ENCODE assay signal across 11 cellular contexts in the genomic region with DNA sequence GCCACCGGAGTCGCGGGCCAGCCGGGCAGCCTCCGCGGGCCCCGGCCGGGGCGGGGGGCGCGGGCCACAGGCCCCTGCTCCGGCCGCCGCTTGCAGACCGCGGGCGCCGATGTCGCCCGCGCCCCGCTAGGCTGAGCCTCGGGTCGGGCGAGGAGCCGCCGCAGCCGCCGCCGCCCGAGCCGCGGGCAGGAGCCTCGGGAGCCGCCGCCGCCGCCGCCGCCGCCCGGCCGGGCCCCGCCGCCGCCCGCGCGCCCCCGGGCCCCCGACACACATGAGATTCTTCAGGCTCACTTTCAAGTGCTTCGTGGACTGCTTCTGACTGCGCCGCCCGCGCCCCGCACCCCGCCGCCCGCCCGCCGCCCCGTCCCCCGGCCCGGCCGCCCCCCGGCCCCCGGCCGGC. TPM values are rescaled to one million over a fixed set of nuclear protein-coding genes. Genes with fewer than 3 reads are reported as not detected.
DNase-seq lines count a peak whose midpoint lies in the region; ATAC-seq and TF ChIP-seq lines count a peak whose summit lies in the region.
"Had no signal": no experiment of that assay in that cellular context is flagged by ENCODE, and none has a peak within 500 bp of the region (broad histone marks: within the 10 kb centered on the region; RNA-seq: fewer than 3 reads in every experiment).

No MANE protein-coding gene starts in this region.

- no peaks in the 10 kb centered on the region for H3K4me1 Mint-ChIP-seq in MCF 10A (ENCODE audit: insufficient read depth, unreplicated experiment)
- H3K4me1 Mint-ChIP-seq in CD8-positive, alpha-beta memory T cell, result no peaks in the 10 kb centered on the region

- H3K27me3 Mint-ChIP-seq in MCF 10A (ENCODE audit: insufficient read depth, unreplicated experiment), result no peaks in the 10 kb centered on the region
- H3K27me3 Mint-ChIP-seq in CD8-positive, alpha-beta memory T cell, result peaks cover 5% of the 10 kb centered on the region in 2 donors

- H3K79me2 ChIP-seq in mammary epithelial cell (ENCODE audit: insufficient read depth, low read length) (peaks cover 34% of the 10 kb centered on the region), PC-3 (ENCODE audit: low read length) (peaks cover 13% of the 10 kb centered on the region)

- H3K27me3 ChIP-seq in mammary epithelial cell (ENCODE audit: insufficient read depth, low read length) (no peaks in the 10 kb centered on the region), PC-3 (ENCODE audit: low read length) (no peaks in the 10 kb centered on the region), esophagus muscularis mucosa (no peaks in the 10 kb centered on the region), suprapubic skin (no peaks in the 10 kb centered on the region)
- H3K27me3 ChIP-seq in CD8-positive, alpha-beta memory T cell (ENCODE audit: insufficient read depth, low read length, poor library complexity, severe bottlenecking), result no peaks in the 10 kb centered on the region

- POLR2A ChIA-PET in MCF 10A (lab: Yijun Ruan, JAX), result interaction anchor here (1.0 kb wide), 1 partner anchor 36 kb away, joined by 4 read pairs; the partner anchor contains the start of gene BCAP31
- POLR2A ChIA-PET in PC-3 (lab: Charles Lee; ENCODE audit: unreplicated experiment), result interaction anchor here (0.6 kb wide), 1 partner anchor 41 kb away, joined by 9 read pairs; the partner anchor contains the start of gene DUSP9
- POLR2A ChIA-PET in CD8-positive, alpha-beta memory T cell (lab: Charles Lee), result no interaction called here

- peak overlapping the region; percentile 70 for H3K4me3 Mint-ChIP-seq in MCF 10A (ENCODE audit: unreplicated experiment)
- H3K4me3 Mint-ChIP-seq in CD8-positive, alpha-beta memory T cell, result no peak overlapping the region

- no peaks in the 10 kb centered on the region for H3K9me3 Mint-ChIP-seq in MCF 10A (ENCODE audit: unreplicated experiment)
- no peaks in the 10 kb centered on the region for H3K9me3 Mint-ChIP-seq in CD8-positive, alpha-beta memory T cell
- H3K9me3 Mint-ChIP-seq: stimulated activated naive CD8-positive, alpha-beta T cell treated with anti-CD3 and anti-CD28 coated beads, Interleukin-15, Interleukin-2, amounts not matched to agents 100 ng/mL and 50 ng/mL, for 24 hours had no signal

- TF ChIP-seq CTCF in MCF 10A (IDR thresholded peaks at IDR 0.05; ENCODE audit: unreplicated experiment) (no peak), mammary epithelial cell (conservative IDR thresholded peaks at IDR 0.05 in 1 of 2, IDR thresholded peaks at IDR 0.05 in 1 of 2; ENCODE audit: extremely low read depth in 1 of 2, insufficient read depth in 1 of 2, low read depth in 1 of 2, low read length in 2 of 2) (no peak), PC-3 (conservative IDR thresholded peaks at IDR 0.05; ENCODE audit: low read depth, low read length) (no peak), esophagus muscularis mucosa (IDR thresholded peaks at IDR 0.05) (no peak), suprapubic skin (IDR thresholded peaks at IDR 0.05) (no peak), GM10266 (IDR thresholded peaks at IDR 0.05; ENCODE audit: control insufficient read depth, insufficient read depth, low read depth, missing control alignments) (no peak)

- TF ChIP-seq POLR2A in esophagus muscularis mucosa (IDR thresholded peaks at IDR 0.05; ENCODE audit: low read depth) (no peak), suprapubic skin (IDR thresholded peaks at IDR 0.05) (no peak)

- H3K4me3 ChIP-seq in mammary epithelial cell (replicated peaks in 1 of 3; ENCODE audit: insufficient read depth in 1 of 3, low read depth in 2 of 3, low read length in 3 of 3) (peak overlapping the region in 1 of 3 experiments; percentile 4), PC-3 (ENCODE audit: low read length) (no peak overlapping the region), esophagus muscularis mucosa (peak overlapping the region in 3 of 4 donors; percentile 45 to 68 (median 61)), suprapubic skin (peak overlapping the region; percentile 40)
- no peak overlapping the region for H3K4me3 ChIP-seq in CD8-positive, alpha-beta memory T cell (ENCODE audit: low read length)

- no peaks in the 10 kb centered on the region for H3K36me3 ChIP-seq in mammary epithelial cell (ENCODE audit: insufficient read depth, low read length)
- H3K36me3 ChIP-seq in PC-3 (ENCODE audit: low read depth, low read length), result no peaks in the 10 kb centered on the region
- H3K36me3 ChIP-seq in esophagus muscularis mucosa, result peaks cover 0 to 6% (median 1%) of the 10 kb centered on the region in 4 donors
- H3K36me3 ChIP-seq in suprapubic skin, result no peaks in the 10 kb centered on the region
- H3K36me3 ChIP-seq in CD8-positive, alpha-beta memory T cell (ENCODE audit: insufficient read depth, low read length), result no peaks in the 10 kb centered on the region

- no peak for TF ChIP-seq EP300 in esophagus muscularis mucosa (IDR thresholded peaks at IDR 0.05)
- no peak for TF ChIP-seq EP300 in suprapubic skin (IDR thresholded peaks at IDR 0.05)

- H3K36me3 Mint-ChIP-seq in MCF 10A (ENCODE audit: insufficient read depth, unreplicated experiment), result peaks cover 6% of the 10 kb centered on the region
- no peaks in the 10 kb centered on the region for H3K36me3 Mint-ChIP-seq in CD8-positive, alpha-beta memory T cell

- BruUV-seq in MCF 10A (replicated peaks; lab: Mats Ljungman, UMichigan) (no TSS peak), mammary epithelial cell (replicated peaks; lab: Mats Ljungman, UMichigan) (no TSS peak), PC-3 (replicated peaks; lab: Mats Ljungman, UMichigan) (no TSS peak)

- H3K4me2 ChIP-seq in mammary epithelial cell (ENCODE audit: insufficient read depth, low read depth, low read length) (no peak overlapping the region), PC-3 (ENCODE audit: low read length) (no peak overlapping the region)

- H3K9ac ChIP-seq in mammary epithelial cell (ENCODE audit: insufficient read depth, low read length), result no peak overlapping the region
- no peak overlapping the region for H3K9ac ChIP-seq in PC-3 (ENCODE audit: low read length)

- no peak overlapping the region for H2AFZ ChIP-seq in mammary epithelial cell (ENCODE audit: low read depth, low read length)
- no peak overlapping the region for H2AFZ ChIP-seq in PC-3 (ENCODE audit: low read length)

- H3K27ac Mint-ChIP-seq in MCF 10A (ENCODE audit: low read depth, unreplicated experiment), result no peak overlapping the region
- no peak overlapping the region for H3K27ac Mint-ChIP-seq in CD8-positive, alpha-beta memory T cell
- H3K27ac Mint-ChIP-seq: stimulated activated naive CD8-positive, alpha-beta T cell treated with anti-CD3 and anti-CD28 coated beads, Interleukin-15, Interleukin-2, amounts not matched to agents 100 ng/mL and 50 ng/mL, for 24 hours had no signal

- CTCF ChIA-PET in MCF 10A (lab: Yijun Ruan, JAX) (no interaction called here), mammary epithelial cell (lab: Charles Lee; ENCODE audit: low non-redundant PET) (no interaction called here), PC-3 (lab: Charles Lee) (interaction anchor here (0.9 kb wide), 1 partner anchor 20 kb away, joined by 4 read pairs; no protein-coding TSS in a partner anchor)
- CTCF ChIA-PET in CD8-positive, alpha-beta memory T cell (lab: Charles Lee), result interaction anchor here (1.0 kb wide), 1 partner anchor 20 kb away, joined by 3 read pairs; no protein-coding TSS in a partner anchor

- no peak overlapping the region for H3K27ac ChIP-seq in mammary epithelial cell (ENCODE audit: insufficient read depth, low read depth, low read length)
- H3K27ac ChIP-seq in PC-3 (ENCODE audit: low read length), result no peak overlapping the region
- peak overlapping the region in 2 of 4 donors; percentile 81 to 85 for H3K27ac ChIP-seq in esophagus muscularis mucosa (replicated peaks in 1 of 4)
- H3K27ac ChIP-seq in suprapubic skin, result no peak overlapping the region
- H3K27ac ChIP-seq in CD8-positive, alpha-beta memory T cell (ENCODE audit: low read depth, low read length), result no peak overlapping the region

- peak; percentile 1; the same call in 1 of the 2 replicates for ATAC-seq in PC-3

- H3K9me2 ChIP-seq in PC-3 (replicated peaks; ENCODE audit: low read length), result no peaks in the 10 kb centered on the region

- no CpG with 5 or more reads among the region's 69 CpGs for WGBS in mammary epithelial cell (ENCODE audit: low coverage, missing lambda C conversion rate)
- WGBS in esophagus muscularis mucosa, result no CpG with 5 or more reads among the region's 69 CpGs
- no CpG with 5 or more reads among the region's 69 CpGs for WGBS in suprapubic skin

- in situ Hi-C loops in mammary epithelial cell (cut with MboI; ENCODE audit: low sequenced_read_pairs in 2 of 2), result no loop called here

- DNase-seq in MCF 10A (ENCODE audit: unreplicated experiment) (no peak), mammary epithelial cell (no peak), PC-3 (no peak), esophagus muscularis mucosa (ENCODE audit: extremely low spot score) (no peak), suprapubic skin (ENCODE audit: low spot score in 2 of 2) (no peak), mucosa of gallbladder (ENCODE audit: low spot score) (no peak), GM10266 (ENCODE audit: extremely low spot score) (no peak)
- DNase-seq in CD8-positive, alpha-beta memory T cell, result no peak

- H3F3A ChIP-seq in PC-3 (ENCODE audit: low read length, unreplicated experiment), result no peaks in the 10 kb centered on the region

- H3K9me3 ChIP-seq in mammary epithelial cell (replicated peaks; ENCODE audit: insufficient read depth, low read length), result peaks cover 6% of the 10 kb centered on the region
- no peaks in the 10 kb centered on the region for H3K9me3 ChIP-seq in PC-3 (ENCODE audit: low read length)
- peaks cover 0 to 8% (median 0%) of the 10 kb centered on the region in 4 donors for H3K9me3 ChIP-seq in esophagus muscularis mucosa
- H3K9me3 ChIP-seq in suprapubic skin, result no peaks in the 10 kb centered on the region
- no peaks in the 10 kb centered on the region for H3K9me3 ChIP-seq in CD8-positive, alpha-beta memory T cell (ENCODE audit: low read length)

- dilution Hi-C loops in mammary epithelial cell (cut with HindIII; ENCODE audit: low sequenced_read_pairs), result no loop called here

- intact Hi-C loops in MCF 10A (cut with micrococcal nuclease) (no loop called here), mammary epithelial cell (cut with micrococcal nuclease) (loop anchor here (2.0 kb wide), 1 partner anchor 21 kb away; no protein-coding TSS in a partner anchor), PC-3 (cut with micrococcal nuclease) (no loop called here), esophagus muscularis mucosa (cut with DNase I) (no loop called here)

- H3K4me1 ChIP-seq in mammary epithelial cell (ENCODE audit: insufficient read depth, low read length) (peaks cover 7% of the 10 kb centered on the region), PC-3 (ENCODE audit: insufficient read depth, low read length) (peaks cover 12% of the 10 kb centered on the region), esophagus muscularis mucosa (peaks cover 3 to 35% (median 30%) of the 10 kb centered on the region in 4 donors), suprapubic skin (peaks cover 17% of the 10 kb centered on the region)
- no peaks in the 10 kb centered on the region for H3K4me1 ChIP-seq in CD8-positive, alpha-beta memory T cell (ENCODE audit: insufficient read depth, low read length)

- H4K20me1 ChIP-seq in mammary epithelial cell (ENCODE audit: insufficient read depth, low read length), result no peaks in the 10 kb centered on the region
- H4K20me1 ChIP-seq in PC-3 (ENCODE audit: low read length), result no peaks in the 10 kb centered on the region

RNA-seq across cellular contexts. Expression of gene SLC6A8, which starts 0.3 kb away (rescaled TPM):
- total RNA-seq in MCF 10A (2022) (59.9 and 66.6 TPM in 2 replicates), mammary epithelial cell (10 to 100 TPM; 20.5 to 99.2 TPM), PC-3 (2014; rRNA removed) (45.3 and 52.5 TPM in 2 replicates), esophagus muscularis mucosa (10 to 100 TPM; 41.7 to 62.3 (median 45.6) TPM), suprapubic skin (10 to 100 TPM; 26.1 to 74.1 (median 45.2) TPM), mucosa of gallbladder (165 TPM)
- 82.3 TPM for polyA plus RNA-seq in mammary epithelial cell
- 178 TPM for polyA minus RNA-seq in mammary epithelial cell
- 1 to 10 TPM; 1.0 to 1.2 TPM for total RNA-seq in CD8-positive, alpha-beta memory T cell
- polyA plus RNA-seq in CD8-positive, alpha-beta memory T cell, result 0.12 TPM

RNA-seq across cellular contexts. Expression of gene PNCK, which starts 14.5 kb away (rescaled TPM):
- total RNA-seq in MCF 10A (2022) (not detected in 2 replicates), mammary epithelial cell (1 to 10 TPM; 1.2 to 1.7 TPM), PC-3 (2014; rRNA removed) (1.0 and 3.3 TPM in 2 replicates), esophagus muscularis mucosa (10 to 100 TPM; 20.5 to 67.8 (median 26.0) TPM), suprapubic skin (1 to 10 TPM; 1.2 to 1.8 (median 1.4) TPM), mucosa of gallbladder (28.3 TPM)
- polyA plus RNA-seq in mammary epithelial cell, result 0.39 TPM
- polyA minus RNA-seq in mammary epithelial cell, result not detected
- total RNA-seq in CD8-positive, alpha-beta memory T cell, result not detected
- not detected for polyA plus RNA-seq in CD8-positive, alpha-beta memory T cell
- total RNA-seq: Daoy; T-helper 1 cell treated with Interleukin-12 subunit alpha and Interleukin-12 subunit beta and Interleukin-4 antibody, amounts not matched to agents 30 ng/mL and 1 ng/mL, for 36 hours had no signal

RNA-seq across cellular contexts. Expression of gene BCAP31, which starts 36.1 kb away (rescaled TPM):
- total RNA-seq in MCF 10A (2022), result 197 and 203 TPM in 2 replicates
- total RNA-seq in mammary epithelial cell, result 100 to 1,000 TPM; 156 to 277 TPM
- polyA plus RNA-seq in mammary epithelial cell, result 256 TPM
- 371 TPM for polyA minus RNA-seq in mammary epithelial cell
- 289 and 301 TPM in 2 replicates for total RNA-seq in PC-3 (2014; rRNA removed)
- 100 to 1,000 TPM in 2 of 4 donors, 10 to 100 TPM in 2; 76.4 to 129 (median 101) TPM for total RNA-seq in esophagus muscularis mucosa
- 100 to 1,000 TPM; 112 to 170 (median 167) TPM for total RNA-seq in suprapubic skin
- 100 to 1,000 TPM; 140 to 153 TPM for total RNA-seq in CD8-positive, alpha-beta memory T cell
- polyA plus RNA-seq in CD8-positive, alpha-beta memory T cell, result 333 TPM
- 221 TPM for total RNA-seq in mucosa of gallbladder

RNA-seq across cellular contexts. Expression of gene ABCD1, which starts 36.6 kb away (rescaled TPM):
- total RNA-seq in MCF 10A (2022) (3.5 and 4.1 TPM in 2 replicates), mammary epithelial cell (1 to 10 TPM; 4.0 to 5.7 TPM), PC-3 (2014; rRNA removed) (44.4 and 48.6 TPM in 2 replicates), esophagus muscularis mucosa (10 to 100 TPM; 18.4 to 36.2 (median 25.1) TPM), suprapubic skin (1 to 10 TPM; 5.9 to 9.4 (median 7.4) TPM), mucosa of gallbladder (18.6 TPM)
- polyA plus RNA-seq in mammary epithelial cell, result 1.7 TPM
- polyA minus RNA-seq in mammary epithelial cell, result 22.6 TPM
- total RNA-seq in CD8-positive, alpha-beta memory T cell, result 1 to 10 TPM; 3.9 to 4.1 TPM
- 3.4 TPM for polyA plus RNA-seq in CD8-positive, alpha-beta memory T cell

RNA-seq across cellular contexts. Expression of gene DUSP9, which starts 41.1 kb away (rescaled TPM):
- not detected in 2 replicates for total RNA-seq in MCF 10A (2022)
- under 1 TPM; 0.50 to 0.64 TPM for total RNA-seq in mammary epithelial cell
- polyA plus RNA-seq in mammary epithelial cell, result 0.59 TPM
- 1.1 TPM for polyA minus RNA-seq in mammary epithelial cell
- 10.7 and 13.0 TPM in 2 replicates for total RNA-seq in PC-3 (2014; rRNA removed)
- total RNA-seq in esophagus muscularis mucosa, result not detected
- total RNA-seq in suprapubic skin, result under 1 TPM in 2 of 4 donors, not detected in 2; 0.19 to 0.48 TPM
- under 1 TPM; 0.09 to 0.15 TPM for total RNA-seq in CD8-positive, alpha-beta memory T cell
- polyA plus RNA-seq in CD8-positive, alpha-beta memory T cell, result 0.08 TPM
- 0.12 TPM for total RNA-seq in mucosa of gallbladder
- total RNA-seq: T-helper 1 cell treated with Interleukin-12 subunit alpha and Interleukin-12 subunit beta and Interleukin-4 antibody, amounts not matched to agents 30 ng/mL and 1 ng/mL, for 36 hours had no signal

Comparison
In these comparisons a context has a peak if more than half of its experiments do, and no peak if none do; other contexts are left out.
1. H3K4me3 ChIP-seq: peak in esophagus muscularis mucosa (3 of 4) and suprapubic skin (single experiment); none in PC-3 (single experiment) and CD8-positive, alpha-beta memory T cell (single experiment).
2. RNA of gene SLC6A8, which starts 0.3 kb away (total RNA-seq): 165 TPM in mucosa of gallbladder (single experiment), 20.5 to 99.2 TPM in mammary epithelial cell, 59.9 to 66.6 TPM in MCF 10A, 41.7 to 62.3 TPM in esophagus muscularis mucosa, 26.1 to 74.1 TPM in suprapubic skin and 45.3 to 52.5 TPM in PC-3; 1.0 to 1.2 TPM in CD8-positive, alpha-beta memory T cell; every median in the first group is over 4 times any median in the second.
3. CTCF ChIA-PET loops: an anchor here in PC-3 (0.9 kb wide) and CD8-positive, alpha-beta memory T cell (1.0 kb wide); none called in MCF 10A and mammary epithelial cell.